ENCODE assay signal across 8 cellular contexts in genomic region chr10:110007701-110008517, GRCh38. TPM values are rescaled to one million over a fixed set of nuclear protein-coding genes. Genes with fewer than 3 reads are reported as not detected.
DNase-seq lines count a peak whose midpoint lies in the region; ATAC-seq, FAIRE-seq and TF ChIP-seq lines count a peak whose summit lies in the region.

A gene with protein sequence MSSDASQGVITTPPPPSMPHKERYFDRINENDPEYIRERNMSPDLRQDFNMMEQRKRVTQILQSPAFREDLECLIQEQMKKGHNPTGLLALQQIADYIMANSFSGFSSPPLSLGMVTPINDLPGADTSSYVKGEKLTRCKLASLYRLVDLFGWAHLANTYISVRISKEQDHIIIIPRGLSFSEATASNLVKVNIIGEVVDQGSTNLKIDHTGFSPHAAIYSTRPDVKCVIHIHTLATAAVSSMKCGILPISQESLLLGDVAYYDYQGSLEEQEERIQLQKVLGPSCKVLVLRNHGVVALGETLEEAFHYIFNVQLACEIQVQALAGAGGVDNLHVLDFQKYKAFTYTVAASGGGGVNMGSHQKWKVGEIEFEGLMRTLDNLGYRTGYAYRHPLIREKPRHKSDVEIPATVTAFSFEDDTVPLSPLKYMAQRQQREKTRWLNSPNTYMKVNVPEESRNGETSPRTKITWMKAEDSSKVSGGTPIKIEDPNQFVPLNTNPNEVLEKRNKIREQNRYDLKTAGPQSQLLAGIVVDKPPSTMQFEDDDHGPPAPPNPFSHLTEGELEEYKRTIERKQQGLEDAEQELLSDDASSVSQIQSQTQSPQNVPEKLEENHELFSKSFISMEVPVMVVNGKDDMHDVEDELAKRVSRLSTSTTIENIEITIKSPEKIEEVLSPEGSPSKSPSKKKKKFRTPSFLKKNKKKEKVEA (plus strand): TSS chr10:110007984. CDS start chr10:110100654, 92,670 bp downstream.

- CTCF ChIA-PET in AG04450 (lab: Charles Lee), result interaction anchor here (0.7 to 3.5 kb wide), 4 partner anchors 30 to 124 kb away, joined by 3 to 23 read pairs (median 4); no protein-coding TSS in a partner anchor

- no peaks in the 10 kb centered on the region for H3K36me3 ChIP-seq in keratinocyte (ENCODE audit: control insufficient read depth in 2 of 2, extremely low read depth in 1 of 2, insufficient read depth in 2 of 2, low read length in 2 of 2)

- H3K9me1 ChIP-seq in keratinocyte (ENCODE audit: control insufficient read depth, extremely low read depth, insufficient read depth, low read length), result no peaks in the 10 kb centered on the region

- dilution Hi-C loops in keratinocyte (cut with MboI; ENCODE audit: extremely low pct_ligation_motif_present, low sequenced_read_pairs), result no loop called here

- FAIRE-seq in keratinocyte (lab: Jason Lieb, UNC), result no peak

- DNase-seq in AG04450 (ENCODE audit: low read depth, low spot score) (peak; percentile 86), NCI-H345 (lab: John Stamatoyannopoulos, UW) (peak; percentile 91), cerebellar cortex (ENCODE audit: low spot score) (peak; percentile 96), keratinocyte (ENCODE audit: low read depth, low spot score) (peak; percentile 46)
- peak; percentile 82 for DNase-seq in activated CD4-positive, CD25-positive, alpha-beta regulatory T cell treated with anti-CD3 and anti-CD28 coated beads, Interleukin-2, amount 50 U/mL, for 72 hours
- DNase-seq in stimulated activated CD4-positive, alpha-beta T cell treated with anti-CD3 and anti-CD28 coated beads, Interleukin-15, amount 100 ng/mL, for 1 hour (ENCODE audit: low read depth in 1 of 2, low spot score in 1 of 2), result peak; percentile 83 to 88

- peak within 1 kb of the TSS; percentile 78 for H3K9ac ChIP-seq in keratinocyte (ENCODE audit: control insufficient read depth, extremely low read depth, insufficient read depth, low read length)

- H3K4me3 ChIP-seq in AG04450 (ENCODE audit: low read depth, low read length) (peak within 1 kb of the TSS; percentile 77), keratinocyte (ENCODE audit: control insufficient read depth in 2 of 3, extremely low read depth in 1 of 3, insufficient read depth in 2 of 3, low read depth in 1 of 3, low read length in 3 of 3) (peak within 1 kb of the TSS; percentile 78 to 91 (median 88))

- TF ChIP-seq CTCF in AG04450 (IDR thresholded peaks at IDR 0.05; ENCODE audit: low read depth, low read length), result no peak
- no peak for TF ChIP-seq CTCF in keratinocyte (optimal IDR thresholded peaks at IDR 0.05 in 1 of 3, IDR thresholded peaks at IDR 0.05 in 1 of 3, conservative IDR thresholded peaks at IDR 0.05 in 1 of 3; ENCODE audit: extremely low read depth in 1 of 3, insufficient read depth in 2 of 3, low read length in 3 of 3)

- peaks cover 38% of the 10 kb centered on the region for H3K4me1 ChIP-seq in keratinocyte (ENCODE audit: control insufficient read depth, extremely low read depth, insufficient read depth, low read length)

- H3K4me2 ChIP-seq in keratinocyte (ENCODE audit: control insufficient read depth, extremely low read depth, insufficient read depth, low read depth, low read length), result peak within 1 kb of the TSS; percentile 94

- H3K27me3 ChIP-seq in AG04450 (ENCODE audit: control insufficient read depth, insufficient read depth, low read length) (no peaks in the 10 kb centered on the region), keratinocyte (ENCODE audit: control insufficient read depth, extremely low read depth, insufficient read depth, low read length) (no peaks in the 10 kb centered on the region)

- H3K9me3 ChIP-seq in AG04450 (ENCODE audit: control insufficient read depth, insufficient read depth, low read length) (no peaks in the 10 kb centered on the region; the same call in 1 of the 2 replicates), keratinocyte (ENCODE audit: control insufficient read depth, low read depth, low read length) (no peaks in the 10 kb centered on the region)

- POLR2A ChIA-PET in AG04450 (lab: Yijun Ruan, JAX), result interaction anchor here (0.6 to 2.0 kb wide), 12 partner anchors 9 to 124 kb away, joined by 3 to 15 read pairs (median 3); partner anchors contain the start of gene XPNPEP1

- ATAC-seq in GM18868 (IDR thresholded peaks at IDR 0.05; ENCODE audit: unreplicated experiment), result peak; percentile 53
- ATAC-seq in HG03103 (IDR thresholded peaks at IDR 0.05; ENCODE audit: low read depth, unreplicated experiment), result peak; percentile 48

- H2AFZ ChIP-seq in keratinocyte (ENCODE audit: control insufficient read depth, low read length), result peak within 1 kb of the TSS; percentile 92

- H4K20me1 ChIP-seq in keratinocyte (ENCODE audit: control insufficient read depth, extremely low read depth, insufficient read depth, low read length), result no peaks in the 10 kb centered on the region

- H3K79me2 ChIP-seq in keratinocyte (ENCODE audit: control insufficient read depth, insufficient read depth, low read length), result peaks cover 16% of the 10 kb centered on the region

- H3K27ac ChIP-seq in AG04450 (ENCODE audit: low read depth, low read length), result peak within 1 kb of the TSS; percentile 83
- H3K27ac ChIP-seq in keratinocyte (ENCODE audit: control insufficient read depth, insufficient read depth, low read length), result peak within 1 kb of the TSS; percentile 67

RNA-seq across cellular contexts. Expression of the gene that starts here (rescaled TPM):
- polyA plus RNA-seq in AG04450 (2011; rRNA removed) (161 and 192 TPM in 2 replicates), keratinocyte (56.9 to 61.7 TPM (median 57.8 TPM) in 3 replicates)
- 186 and 271 TPM in 2 replicates for polyA minus RNA-seq in AG04450 (2011; rRNA and poly(A)+ RNA removed)
- polyA plus RNA-seq in keratinocyte (2011; ENCODE audit: low read depth), result 38.7 TPM
- 18.9 and 97.8 TPM in 2 replicates for polyA plus RNA-seq in keratinocyte (2011; cell fraction: cytosol; rRNA removed)
- 84.3 and 135 TPM in 2 replicates for polyA plus RNA-seq in keratinocyte (2011; cell fraction: nucleus; rRNA removed)
- 9.3 and 20.7 TPM in 2 replicates for polyA plus RNA-seq in keratinocyte (2012; ENCODE audit: low replicate concordance)
- 28.1 to 53.9 TPM (median 44.8 TPM) in 3 replicates for polyA minus RNA-seq in keratinocyte
- polyA minus RNA-seq in keratinocyte (2011; cell fraction: cytosol; rRNA and poly(A)+ RNA removed), result 33.0 TPM
- polyA minus RNA-seq in keratinocyte (2011; cell fraction: nucleus; rRNA and poly(A)+ RNA removed), result 17.3 and 67.2 TPM in 2 replicates

Comparison
In these comparisons a context has a peak if more than half of its experiments do, and no peak if none do; other contexts are left out.
1. Peak in every context shown above with its lines: DNase-seq, ATAC-seq, H3K4me3 ChIP-seq and H3K27ac ChIP-seq.
2. DNase-seq: peak in every context shown above with its lines; median percentile 96 in cerebellar cortex; 91 in NCI-H345; 86 in AG04450; 86 in stimulated activated CD4-positive, alpha-beta T cell treated with anti-CD3 and anti-CD28 coated beads, Interleukin-15, amount 100 ng/mL, for 1 hour; 82 in activated CD4-positive, CD25-positive, alpha-beta regulatory T cell treated with anti-CD3 and anti-CD28 coated beads, Interleukin-2, amount 50 U/mL, for 72 hours; 46 in keratinocyte.